ENCODE assay signal across 8 cellular contexts in the genomic region with DNA sequence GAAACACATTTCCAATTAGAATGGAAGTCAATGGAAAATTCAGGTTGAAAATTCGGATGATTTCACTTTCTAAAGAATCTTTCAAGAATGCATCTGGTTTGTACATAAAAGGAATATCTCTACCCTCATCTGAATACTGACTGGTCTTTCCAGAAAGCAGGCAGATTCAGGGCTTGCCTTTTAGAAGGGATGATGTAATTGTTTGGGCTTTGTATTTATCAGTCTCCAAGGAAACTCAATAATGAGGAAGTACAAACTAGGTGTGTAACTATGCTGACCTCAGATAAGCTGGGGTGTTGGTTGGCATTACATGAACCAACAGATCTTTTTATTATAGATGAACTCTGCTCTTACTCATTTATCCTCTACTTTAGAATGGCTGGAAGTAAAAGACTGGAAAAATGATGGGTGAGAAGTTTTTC. TPM values are rescaled to one million over a fixed set of nuclear protein-coding genes. Genes with fewer than 3 reads are reported as not detected.
A peak's percentile ranks its signal among the peaks of the same experiment; 100 is the strongest.
DNase-seq lines count a peak whose midpoint lies in the region; ATAC-seq and TF ChIP-seq lines count a peak whose summit lies in the region.

No MANE protein-coding gene starts in this region.

- H3K36me3 ChIP-seq in Panc1 (ENCODE audit: control insufficient read depth, insufficient read depth, low read length) (peaks cover 12% of the 10 kb centered on the region), fibroblast of lung (ENCODE audit: control insufficient read depth, insufficient read depth, low read length) (peaks cover 2% of the 10 kb centered on the region), trophoblast cell (ENCODE audit: control insufficient read depth in 1 of 2, insufficient read depth in 2 of 2, low read length in 2 of 2) (peaks cover 17 to 23% of the 10 kb centered on the region in 2 experiments)

- H2BK5ac ChIP-seq in trophoblast cell (ENCODE audit: low read depth, low read length, poor library complexity): peak overlapping the region; percentile 77

- CTCF ChIA-PET in AG04449 (lab: Yijun Ruan, JAX): interaction anchor here (3.9 kb wide), 1 partner anchor 20 kb away, joined by 11 read pairs; no protein-coding TSS in a partner anchor
- CTCF ChIA-PET in Panc1 (lab: Charles Lee): no interaction called here

- H3K27me3 ChIP-seq in Panc1 (ENCODE audit: control insufficient read depth, insufficient read depth, low read length) (no peaks in the 10 kb centered on the region), fibroblast of lung (ENCODE audit: control insufficient read depth, insufficient read depth, low read length) (no peaks in the 10 kb centered on the region), trophoblast cell (ENCODE audit: insufficient read depth, low read length) (no peaks in the 10 kb centered on the region)

- DNase-seq in AG04449 (ENCODE audit: low read depth, low spot score) (peak; percentile 85), Panc1 (ENCODE audit: low read depth, low spot score) (no peak), fibroblast of lung (ENCODE audit: low read depth in 2 of 2) (peak; percentile 57 to 96), trophoblast cell (peak; percentile 73 to 99), SK-N-DZ (ENCODE audit: low spot score) (no peak), T1000 (lab: John Stamatoyannopoulos, UW) (no peak)

- TF ChIP-seq CTCF in AG04449 (IDR thresholded peaks at IDR 0.05; ENCODE audit: insufficient read depth, low read length, missing control alignments) (no peak), Panc1 (IDR thresholded peaks at IDR 0.05) (no peak), fibroblast of lung (conservative IDR thresholded peaks at IDR 0.05 in 1 of 2, IDR thresholded peaks at IDR 0.05 in 1 of 2; ENCODE audit: low read depth in 1 of 2, low read length in 2 of 2) (no peak)

- no peak overlapping the region for H4K12ac ChIP-seq in trophoblast cell (ENCODE audit: low read depth, low read length)

- no peak overlapping the region for H3K14ac ChIP-seq in trophoblast cell (ENCODE audit: low read length)

- ATAC-seq in GM19025 (IDR thresholded peaks at IDR 0.05; ENCODE audit: low read depth, unreplicated experiment): peak; percentile 71
- peak; percentile 95 for ATAC-seq in HG03175 (IDR thresholded peaks at IDR 0.05; ENCODE audit: unreplicated experiment)
- peak; percentile 49; the same call in 1 of the 2 replicates for ATAC-seq in Panc1

- no peak overlapping the region for H3K18ac ChIP-seq in trophoblast cell (ENCODE audit: low read length)

- POLR2A ChIA-PET in AG04449 (lab: Yijun Ruan, JAX) (interaction anchor here (1.2 kb wide), 1 partner anchor 37 kb away, joined by 3 read pairs; no protein-coding TSS in a partner anchor), Panc1 (lab: Charles Lee) (no interaction called here)

- H3K4me1 ChIP-seq in Panc1 (ENCODE audit: control insufficient read depth, insufficient read depth, low read length): peaks cover 3% of the 10 kb centered on the region; the same call in 1 of the 2 replicates
- peaks cover 3% of the 10 kb centered on the region for H3K4me1 ChIP-seq in fibroblast of lung (ENCODE audit: control insufficient read depth, extremely low read depth, insufficient read depth, low read length)
- peaks cover 32 to 34% of the 10 kb centered on the region in 2 experiments for H3K4me1 ChIP-seq in trophoblast cell (ENCODE audit: control insufficient read depth in 1 of 2, insufficient read depth in 2 of 2, low read length in 2 of 2)

- intact Hi-C loops in Panc1 (cut with micrococcal nuclease; ENCODE audit: unreplicated experiment): no loop called here

- H4K91ac ChIP-seq in trophoblast cell (ENCODE audit: low read depth, low read length): peak overlapping the region; percentile 79

- H3K4me2 ChIP-seq in fibroblast of lung (ENCODE audit: extremely low read depth, insufficient read depth, low read length) (no peak overlapping the region), trophoblast cell (ENCODE audit: low read length) (no peak overlapping the region)

- no peak overlapping the region for H3K4ac ChIP-seq in trophoblast cell (ENCODE audit: low read depth, low read length)

- H3K23ac ChIP-seq in trophoblast cell (ENCODE audit: low read length): no peak overlapping the region

- in situ Hi-C loops in Panc1 (cut with HindIII; ENCODE audit: low pct_unique_long_range_greater_than_20kb, low sequenced_read_pairs): no loop called here

- no peak overlapping the region for H3K9ac ChIP-seq in fibroblast of lung (ENCODE audit: insufficient read depth, low read length)
- H3K9ac ChIP-seq in trophoblast cell (ENCODE audit: low read length): no peak overlapping the region

- no CpG with 5 or more reads among the region's 1 CpG for WGBS in trophoblast cell (ENCODE audit: extremely low coverage, insufficient coverage, insufficient read length)

- H3K79me2 ChIP-seq in fibroblast of lung (ENCODE audit: control insufficient read depth, insufficient read depth, low read length) (peaks cover 4% of the 10 kb centered on the region), trophoblast cell (ENCODE audit: control insufficient read depth, insufficient read depth, low read length, poor library complexity) (peaks cover 7% of the 10 kb centered on the region)

- H2AK5ac ChIP-seq in trophoblast cell (ENCODE audit: low read length): no peak overlapping the region

- H3K4me3 ChIP-seq in AG04449 (ENCODE audit: low read depth, low read length) (no peak overlapping the region), Panc1 (ENCODE audit: low read depth in 2 of 2, low read length in 2 of 2) (no peak overlapping the region), fibroblast of lung (replicated peaks in 1 of 4; ENCODE audit: control extremely low read depth in 1 of 4, insufficient read depth in 1 of 4, low read depth in 3 of 4, low read length in 4 of 4) (no peak overlapping the region), trophoblast cell (ENCODE audit: low read depth, low read length) (no peak overlapping the region)

- no peaks in the 10 kb centered on the region for H4K20me1 ChIP-seq in fibroblast of lung (ENCODE audit: control insufficient read depth, extremely low read depth, insufficient read depth, low read length)

- no peak overlapping the region for H2BK12ac ChIP-seq in trophoblast cell (ENCODE audit: low read length)

- H4K8ac ChIP-seq in trophoblast cell (ENCODE audit: low read depth, low read length): no peak overlapping the region

- no peak overlapping the region for H2BK120ac ChIP-seq in trophoblast cell (ENCODE audit: insufficient read depth, low read length, poor library complexity)

- no peak overlapping the region for H3K27ac ChIP-seq in Panc1 (ENCODE audit: low read length)
- peak overlapping the region; percentile 70 for H3K27ac ChIP-seq in fibroblast of lung (ENCODE audit: insufficient read depth, low read length)
- peak overlapping the region; percentile 92 for H3K27ac ChIP-seq in trophoblast cell (ENCODE audit: low read depth, low read length)

- no TSS peak for BruUV-seq in Panc1 (replicated peaks; lab: Mats Ljungman, UMichigan)

- no peak overlapping the region for H2AFZ ChIP-seq in fibroblast of lung (ENCODE audit: low read length)
- H2AFZ ChIP-seq in trophoblast cell (ENCODE audit: insufficient read depth, low read length, poor library complexity): no peak overlapping the region

- H3K79me1 ChIP-seq in trophoblast cell (ENCODE audit: low read length): peaks cover 34% of the 10 kb centered on the region

- H3K9me3 ChIP-seq in Panc1 (ENCODE audit: control insufficient read depth, insufficient read depth, low read depth, low read length) (no peaks in the 10 kb centered on the region), fibroblast of lung (ENCODE audit: control insufficient read depth, insufficient read depth, low read depth, low read length) (no peaks in the 10 kb centered on the region), trophoblast cell (ENCODE audit: insufficient read depth, low read depth, low read length) (no peaks in the 10 kb centered on the region)

RNA-seq across cellular contexts. Expression of a gene that starts 24.1 kb away (rescaled TPM):
- total RNA-seq in Panc1 (2021; ENCODE audit: unreplicated experiment): 183 TPM
- 200 TPM for polyA plus RNA-seq in Panc1 (2012; ENCODE audit: insufficient read length)
- total RNA-seq in fibroblast of lung: 12.1 and 24.3 TPM in 2 replicates
- 199 and 390 TPM in 2 replicates for polyA plus RNA-seq in fibroblast of lung
- 236 and 460 TPM in 2 replicates for polyA plus RNA-seq in fibroblast of lung (2012)
- polyA minus RNA-seq in fibroblast of lung (ENCODE audit: low replicate concordance): 188 and 437 TPM in 2 replicates
- polyA plus RNA-seq in trophoblast cell (2013): 338 and 355 TPM in 2 replicates
- 1.4 and 1.8 TPM in 2 replicates for polyA plus RNA-seq in SK-N-DZ (2014; cell fraction: cytosol; rRNA removed)
- polyA plus RNA-seq in SK-N-DZ (2014; cell fraction: nucleus; rRNA removed): 0.59 TPM in 1 of 2 replicates, not detected in the other

Comparison
In these comparisons a context has a peak if more than half of its experiments do, and no peak if none do; other contexts are left out.
1. DNase-seq: peak in AG04449 (single experiment), fibroblast of lung (2 of 2) and trophoblast cell (2 of 2); none in Panc1 (single experiment), SK-N-DZ (single experiment) and T1000 (single experiment).
2. Peak in every context shown above with its lines, with median percentiles within 50 percentile points of each other: ATAC-seq.